ENCODE assay signal across 1 cellular context in the genomic region with DNA sequence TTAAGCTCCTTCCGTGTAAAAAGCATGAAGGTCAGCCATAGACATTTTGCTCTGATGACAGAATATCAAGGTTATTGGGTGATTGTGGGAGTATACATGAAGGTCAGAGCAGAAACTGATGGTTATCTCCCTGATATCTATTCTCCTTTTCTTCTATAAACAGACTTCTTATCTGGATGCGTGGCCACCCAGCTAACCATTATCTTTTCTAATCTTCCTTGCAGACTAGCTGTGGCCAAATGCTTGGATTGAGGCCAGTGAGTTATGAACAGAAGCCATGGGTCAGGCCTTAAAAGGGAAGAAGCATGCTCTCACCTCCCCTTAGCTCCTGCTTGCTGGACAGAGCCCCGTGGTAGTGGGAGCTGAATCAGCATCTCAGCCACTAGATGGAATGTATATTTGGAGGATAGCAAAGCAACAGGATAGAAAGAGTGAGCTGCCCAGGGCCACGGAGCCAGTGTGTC.
TF ChIP-seq lines count a peak whose summit lies in the region.

No MANE protein-coding gene starts in this region.

TF ChIP-seq in K562, 482 proteins besides CTCF, POLR2A, EP300 and RAD21 (continued from another document):
- TF ChIP-seq, protein P1, sequence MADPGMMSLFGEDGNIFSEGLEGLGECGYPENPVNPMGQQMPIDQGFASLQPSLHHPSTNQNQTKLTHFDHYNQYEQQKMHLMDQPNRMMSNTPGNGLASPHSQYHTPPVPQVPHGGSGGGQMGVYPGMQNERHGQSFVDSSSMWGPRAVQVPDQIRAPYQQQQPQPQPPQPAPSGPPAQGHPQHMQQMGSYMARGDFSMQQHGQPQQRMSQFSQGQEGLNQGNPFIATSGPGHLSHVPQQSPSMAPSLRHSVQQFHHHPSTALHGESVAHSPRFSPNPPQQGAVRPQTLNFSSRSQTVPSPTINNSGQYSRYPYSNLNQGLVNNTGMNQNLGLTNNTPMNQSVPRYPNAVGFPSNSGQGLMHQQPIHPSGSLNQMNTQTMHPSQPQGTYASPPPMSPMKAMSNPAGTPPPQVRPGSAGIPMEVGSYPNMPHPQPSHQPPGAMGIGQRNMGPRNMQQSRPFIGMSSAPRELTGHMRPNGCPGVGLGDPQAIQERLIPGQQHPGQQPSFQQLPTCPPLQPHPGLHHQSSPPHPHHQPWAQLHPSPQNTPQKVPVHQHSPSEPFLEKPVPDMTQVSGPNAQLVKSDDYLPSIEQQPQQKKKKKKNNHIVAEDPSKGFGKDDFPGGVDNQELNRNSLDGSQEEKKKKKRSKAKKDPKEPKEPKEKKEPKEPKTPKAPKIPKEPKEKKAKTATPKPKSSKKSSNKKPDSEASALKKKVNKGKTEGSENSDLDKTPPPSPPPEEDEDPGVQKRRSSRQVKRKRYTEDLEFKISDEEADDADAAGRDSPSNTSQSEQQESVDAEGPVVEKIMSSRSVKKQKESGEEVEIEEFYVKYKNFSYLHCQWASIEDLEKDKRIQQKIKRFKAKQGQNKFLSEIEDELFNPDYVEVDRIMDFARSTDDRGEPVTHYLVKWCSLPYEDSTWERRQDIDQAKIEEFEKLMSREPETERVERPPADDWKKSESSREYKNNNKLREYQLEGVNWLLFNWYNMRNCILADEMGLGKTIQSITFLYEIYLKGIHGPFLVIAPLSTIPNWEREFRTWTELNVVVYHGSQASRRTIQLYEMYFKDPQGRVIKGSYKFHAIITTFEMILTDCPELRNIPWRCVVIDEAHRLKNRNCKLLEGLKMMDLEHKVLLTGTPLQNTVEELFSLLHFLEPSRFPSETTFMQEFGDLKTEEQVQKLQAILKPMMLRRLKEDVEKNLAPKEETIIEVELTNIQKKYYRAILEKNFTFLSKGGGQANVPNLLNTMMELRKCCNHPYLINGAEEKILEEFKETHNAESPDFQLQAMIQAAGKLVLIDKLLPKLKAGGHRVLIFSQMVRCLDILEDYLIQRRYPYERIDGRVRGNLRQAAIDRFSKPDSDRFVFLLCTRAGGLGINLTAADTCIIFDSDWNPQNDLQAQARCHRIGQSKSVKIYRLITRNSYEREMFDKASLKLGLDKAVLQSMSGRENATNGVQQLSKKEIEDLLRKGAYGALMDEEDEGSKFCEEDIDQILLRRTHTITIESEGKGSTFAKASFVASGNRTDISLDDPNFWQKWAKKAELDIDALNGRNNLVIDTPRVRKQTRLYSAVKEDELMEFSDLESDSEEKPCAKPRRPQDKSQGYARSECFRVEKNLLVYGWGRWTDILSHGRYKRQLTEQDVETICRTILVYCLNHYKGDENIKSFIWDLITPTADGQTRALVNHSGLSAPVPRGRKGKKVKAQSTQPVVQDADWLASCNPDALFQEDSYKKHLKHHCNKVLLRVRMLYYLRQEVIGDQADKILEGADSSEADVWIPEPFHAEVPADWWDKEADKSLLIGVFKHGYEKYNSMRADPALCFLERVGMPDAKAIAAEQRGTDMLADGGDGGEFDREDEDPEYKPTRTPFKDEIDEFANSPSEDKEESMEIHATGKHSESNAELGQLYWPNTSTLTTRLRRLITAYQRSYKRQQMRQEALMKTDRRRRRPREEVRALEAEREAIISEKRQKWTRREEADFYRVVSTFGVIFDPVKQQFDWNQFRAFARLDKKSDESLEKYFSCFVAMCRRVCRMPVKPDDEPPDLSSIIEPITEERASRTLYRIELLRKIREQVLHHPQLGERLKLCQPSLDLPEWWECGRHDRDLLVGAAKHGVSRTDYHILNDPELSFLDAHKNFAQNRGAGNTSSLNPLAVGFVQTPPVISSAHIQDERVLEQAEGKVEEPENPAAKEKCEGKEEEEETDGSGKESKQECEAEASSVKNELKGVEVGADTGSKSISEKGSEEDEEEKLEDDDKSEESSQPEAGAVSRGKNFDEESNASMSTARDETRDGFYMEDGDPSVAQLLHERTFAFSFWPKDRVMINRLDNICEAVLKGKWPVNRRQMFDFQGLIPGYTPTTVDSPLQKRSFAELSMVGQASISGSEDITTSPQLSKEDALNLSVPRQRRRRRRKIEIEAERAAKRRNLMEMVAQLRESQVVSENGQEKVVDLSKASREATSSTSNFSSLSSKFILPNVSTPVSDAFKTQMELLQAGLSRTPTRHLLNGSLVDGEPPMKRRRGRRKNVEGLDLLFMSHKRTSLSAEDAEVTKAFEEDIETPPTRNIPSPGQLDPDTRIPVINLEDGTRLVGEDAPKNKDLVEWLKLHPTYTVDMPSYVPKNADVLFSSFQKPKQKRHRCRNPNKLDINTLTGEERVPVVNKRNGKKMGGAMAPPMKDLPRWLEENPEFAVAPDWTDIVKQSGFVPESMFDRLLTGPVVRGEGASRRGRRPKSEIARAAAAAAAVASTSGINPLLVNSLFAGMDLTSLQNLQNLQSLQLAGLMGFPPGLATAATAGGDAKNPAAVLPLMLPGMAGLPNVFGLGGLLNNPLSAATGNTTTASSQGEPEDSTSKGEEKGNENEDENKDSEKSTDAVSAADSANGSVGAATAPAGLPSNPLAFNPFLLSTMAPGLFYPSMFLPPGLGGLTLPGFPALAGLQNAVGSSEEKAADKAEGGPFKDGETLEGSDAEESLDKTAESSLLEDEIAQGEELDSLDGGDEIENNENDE (IDR thresholded peaks at IDR 0.05; ENCODE audit: low read depth, low read length) = no peak
- peak; percentile 75 for TF ChIP-seq TAL1 (IDR thresholded peaks at IDR 0.05)
- TF ChIP-seq, protein P2, sequence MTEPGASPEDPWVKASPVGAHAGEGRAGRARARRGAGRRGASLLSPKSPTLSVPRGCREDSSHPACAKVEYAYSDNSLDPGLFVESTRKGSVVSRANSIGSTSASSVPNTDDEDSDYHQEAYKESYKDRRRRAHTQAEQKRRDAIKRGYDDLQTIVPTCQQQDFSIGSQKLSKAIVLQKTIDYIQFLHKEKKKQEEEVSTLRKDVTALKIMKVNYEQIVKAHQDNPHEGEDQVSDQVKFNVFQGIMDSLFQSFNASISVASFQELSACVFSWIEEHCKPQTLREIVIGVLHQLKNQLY (CRISPR knock-in tag; conservative IDR thresholded peaks at IDR 0.05) = no peak
- TF ChIP-seq, protein P3, sequence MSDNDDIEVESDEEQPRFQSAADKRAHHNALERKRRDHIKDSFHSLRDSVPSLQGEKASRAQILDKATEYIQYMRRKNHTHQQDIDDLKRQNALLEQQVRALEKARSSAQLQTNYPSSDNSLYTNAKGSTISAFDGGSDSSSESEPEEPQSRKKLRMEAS (CRISPR knock-in tag; IDR thresholded peaks at IDR 0.05) = no peak
- TF ChIP-seq SREBF2 (CRISPR knock-in tag; IDR thresholded peaks at IDR 0.05) = no peak
- TF ChIP-seq ZNF561 (CRISPR knock-in tag; conservative IDR thresholded peaks at IDR 0.05) = no peak
- TF ChIP-seq, protein P4, sequence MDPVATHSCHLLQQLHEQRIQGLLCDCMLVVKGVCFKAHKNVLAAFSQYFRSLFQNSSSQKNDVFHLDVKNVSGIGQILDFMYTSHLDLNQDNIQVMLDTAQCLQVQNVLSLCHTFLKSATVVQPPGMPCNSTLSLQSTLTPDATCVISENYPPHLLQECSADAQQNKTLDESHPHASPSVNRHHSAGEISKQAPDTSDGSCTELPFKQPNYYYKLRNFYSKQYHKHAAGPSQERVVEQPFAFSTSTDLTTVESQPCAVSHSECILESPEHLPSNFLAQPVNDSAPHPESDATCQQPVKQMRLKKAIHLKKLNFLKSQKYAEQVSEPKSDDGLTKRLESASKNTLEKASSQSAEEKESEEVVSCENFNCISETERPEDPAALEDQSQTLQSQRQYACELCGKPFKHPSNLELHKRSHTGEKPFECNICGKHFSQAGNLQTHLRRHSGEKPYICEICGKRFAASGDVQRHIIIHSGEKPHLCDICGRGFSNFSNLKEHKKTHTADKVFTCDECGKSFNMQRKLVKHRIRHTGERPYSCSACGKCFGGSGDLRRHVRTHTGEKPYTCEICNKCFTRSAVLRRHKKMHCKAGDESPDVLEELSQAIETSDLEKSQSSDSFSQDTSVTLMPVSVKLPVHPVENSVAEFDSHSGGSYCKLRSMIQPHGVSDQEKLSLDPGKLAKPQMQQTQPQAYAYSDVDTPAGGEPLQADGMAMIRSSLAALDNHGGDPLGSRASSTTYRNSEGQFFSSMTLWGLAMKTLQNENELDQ (CRISPR knock-in tag; IDR thresholded peaks at IDR 0.05; ENCODE audit: borderline replicate concordance) = no peak
- TF ChIP-seq, protein P5, sequence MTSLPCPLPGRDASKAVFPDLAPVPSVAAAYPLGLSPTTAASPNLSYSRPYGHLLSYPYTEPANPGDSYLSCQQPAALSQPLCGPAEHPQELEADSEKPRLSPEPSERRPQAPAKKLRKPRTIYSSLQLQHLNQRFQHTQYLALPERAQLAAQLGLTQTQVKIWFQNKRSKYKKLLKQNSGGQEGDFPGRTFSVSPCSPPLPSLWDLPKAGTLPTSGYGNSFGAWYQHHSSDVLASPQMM (CRISPR knock-in tag; IDR thresholded peaks at IDR 0.05) = no peak
- 0 out of 2 replicates have a peak, but pooled peaks have one; percentile 56 for TF ChIP-seq ATF7 (IDR thresholded peaks at IDR 0.05)
- peak; percentile 79 to 99; a peak in 3 of 4 replicates for TF ChIP-seq SRF (CRISPR knock-in tag; IDR thresholded peaks at IDR 0.05)
- TF ChIP-seq ZNF354B (CRISPR knock-in tag; IDR thresholded peaks at IDR 0.05) = no peak
- peak; percentile 99 for TF ChIP-seq ESRRA (IDR thresholded peaks at IDR 0.05; ENCODE audit: borderline replicate concordance, low read depth)
